Comparison of ENCODE assay signal across 1 cellular context in the genomic region with DNA sequence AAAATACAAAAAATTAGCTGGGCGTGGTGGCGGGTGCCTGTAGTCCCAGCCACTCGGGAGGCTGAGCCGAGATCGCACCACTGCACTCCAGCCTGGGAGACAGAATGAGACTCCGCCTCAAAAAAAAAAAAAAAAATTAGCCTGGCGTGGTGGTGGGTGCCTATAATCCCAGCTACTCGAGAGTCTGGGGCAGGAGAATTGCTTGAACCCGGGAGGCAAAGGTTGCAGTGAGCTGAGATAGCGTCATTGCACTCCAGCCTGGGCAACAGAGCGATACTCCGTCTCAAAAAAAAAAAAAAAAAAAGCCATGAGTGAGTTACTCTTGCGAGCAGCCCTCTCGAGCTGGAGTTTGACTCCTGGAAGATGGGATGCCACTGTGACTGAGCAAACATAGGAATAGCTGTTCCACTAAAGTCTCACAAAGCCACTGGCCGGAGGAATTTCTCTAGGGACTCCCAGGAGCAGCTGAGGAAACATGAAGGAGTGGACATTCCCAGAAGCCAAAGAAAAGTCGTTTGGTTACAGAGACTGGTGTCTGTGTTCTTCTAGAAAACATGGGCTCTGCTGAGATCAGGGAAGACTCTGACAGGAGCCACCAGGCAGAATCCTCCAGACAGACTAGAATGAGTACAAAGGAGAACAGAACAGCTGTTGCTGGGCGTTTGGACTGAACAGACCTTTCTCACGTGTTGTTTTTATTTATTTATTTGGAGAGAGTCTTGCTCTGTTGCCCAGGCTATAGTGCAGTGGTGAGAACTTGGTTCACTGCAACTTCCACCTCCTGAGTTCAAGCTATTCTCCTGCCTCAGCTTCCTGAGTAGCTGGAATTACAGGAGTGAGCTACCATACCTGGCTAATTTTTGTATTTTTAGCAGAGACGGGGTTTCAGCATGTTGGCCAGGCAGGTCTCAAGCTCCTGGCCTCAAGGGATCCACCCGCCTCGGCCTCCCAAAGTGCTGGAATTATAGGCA.
A peak's percentile ranks its signal among the peaks of the same experiment; 100 is the strongest.
TF ChIP-seq lines count a peak whose summit lies in the region.

No MANE protein-coding gene starts in this region.

TF ChIP-seq in HepG2, 621 proteins besides CTCF, POLR2A, EP300 and RAD21 (continues in another document):
- no peak for TF ChIP-seq SAFB2 (CRISPR knock-in tag; IDR thresholded peaks at IDR 0.05; ENCODE audit: borderline replicate concordance, low read depth)
- no peak for TF ChIP-seq ZNF101 (CRISPR knock-in tag; IDR thresholded peaks at IDR 0.05; ENCODE audit: borderline replicate concordance, low read depth)
- TF ChIP-seq, protein P1, sequence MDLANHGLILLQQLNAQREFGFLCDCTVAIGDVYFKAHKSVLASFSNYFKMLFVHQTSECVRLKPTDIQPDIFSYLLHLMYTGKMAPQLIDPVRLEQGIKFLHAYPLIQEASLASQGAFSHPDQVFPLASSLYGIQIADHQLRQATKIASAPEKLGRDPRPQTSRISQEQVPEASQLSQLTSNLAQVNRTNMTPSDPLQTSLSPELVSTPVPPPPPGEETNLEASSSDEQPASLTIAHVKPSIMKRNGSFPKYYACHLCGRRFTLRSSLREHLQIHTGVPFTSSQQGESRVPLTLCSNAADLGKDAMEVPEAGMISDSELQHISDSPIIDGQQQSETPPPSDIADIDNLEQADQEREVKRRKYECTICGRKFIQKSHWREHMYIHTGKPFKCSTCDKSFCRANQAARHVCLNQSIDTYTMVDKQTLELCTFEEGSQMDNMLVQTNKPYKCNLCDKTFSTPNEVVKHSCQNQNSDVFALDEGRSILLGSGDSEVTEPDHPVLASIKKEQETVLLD (CRISPR knock-in tag; IDR thresholded peaks at IDR 0.05; ENCODE audit: low read depth) = no peak
- TF ChIP-seq SIN3B (IDR thresholded peaks at IDR 0.05; ENCODE audit: low read length) = no peak
- 0 out of 2 replicates have a peak, but pooled peaks have one; percentile 29 for TF ChIP-seq RARG (CRISPR knock-in tag; IDR thresholded peaks at IDR 0.05; ENCODE audit: low read depth)
- TF ChIP-seq, protein P2, sequence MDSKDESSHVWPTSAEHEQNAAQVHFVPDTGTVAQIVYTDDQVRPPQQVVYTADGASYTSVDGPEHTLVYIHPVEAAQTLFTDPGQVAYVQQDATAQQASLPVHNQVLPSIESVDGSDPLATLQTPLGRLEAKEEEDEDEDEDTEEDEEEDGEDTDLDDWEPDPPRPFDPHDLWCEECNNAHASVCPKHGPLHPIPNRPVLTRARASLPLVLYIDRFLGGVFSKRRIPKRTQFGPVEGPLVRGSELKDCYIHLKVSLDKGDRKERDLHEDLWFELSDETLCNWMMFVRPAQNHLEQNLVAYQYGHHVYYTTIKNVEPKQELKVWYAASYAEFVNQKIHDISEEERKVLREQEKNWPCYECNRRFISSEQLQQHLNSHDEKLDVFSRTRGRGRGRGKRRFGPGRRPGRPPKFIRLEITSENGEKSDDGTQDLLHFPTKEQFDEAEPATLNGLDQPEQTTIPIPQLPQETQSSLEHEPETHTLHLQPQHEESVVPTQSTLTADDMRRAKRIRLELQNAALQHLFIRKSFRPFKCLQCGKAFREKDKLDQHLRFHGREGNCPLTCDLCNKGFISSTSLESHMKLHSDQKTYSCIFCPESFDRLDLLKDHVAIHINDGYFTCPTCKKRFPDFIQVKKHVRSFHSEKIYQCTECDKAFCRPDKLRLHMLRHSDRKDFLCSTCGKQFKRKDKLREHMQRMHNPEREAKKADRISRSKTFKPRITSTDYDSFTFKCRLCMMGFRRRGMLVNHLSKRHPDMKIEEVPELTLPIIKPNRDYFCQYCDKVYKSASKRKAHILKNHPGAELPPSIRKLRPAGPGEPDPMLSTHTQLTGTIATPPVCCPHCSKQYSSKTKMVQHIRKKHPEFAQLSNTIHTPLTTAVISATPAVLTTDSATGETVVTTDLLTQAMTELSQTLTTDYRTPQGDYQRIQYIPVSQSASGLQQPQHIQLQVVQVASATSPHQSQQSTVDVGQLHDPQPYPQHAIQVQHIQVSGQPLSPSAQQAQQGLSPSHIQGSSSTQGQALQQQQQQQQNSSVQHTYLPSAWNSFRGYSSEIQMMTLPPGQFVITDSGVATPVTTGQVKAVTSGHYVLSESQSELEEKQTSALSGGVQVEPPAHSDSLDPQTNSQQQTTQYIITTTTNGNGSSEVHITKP (CRISPR knock-in tag; IDR thresholded peaks at IDR 0.05; ENCODE audit: low read depth) = no peak
- TF ChIP-seq, protein P3, sequence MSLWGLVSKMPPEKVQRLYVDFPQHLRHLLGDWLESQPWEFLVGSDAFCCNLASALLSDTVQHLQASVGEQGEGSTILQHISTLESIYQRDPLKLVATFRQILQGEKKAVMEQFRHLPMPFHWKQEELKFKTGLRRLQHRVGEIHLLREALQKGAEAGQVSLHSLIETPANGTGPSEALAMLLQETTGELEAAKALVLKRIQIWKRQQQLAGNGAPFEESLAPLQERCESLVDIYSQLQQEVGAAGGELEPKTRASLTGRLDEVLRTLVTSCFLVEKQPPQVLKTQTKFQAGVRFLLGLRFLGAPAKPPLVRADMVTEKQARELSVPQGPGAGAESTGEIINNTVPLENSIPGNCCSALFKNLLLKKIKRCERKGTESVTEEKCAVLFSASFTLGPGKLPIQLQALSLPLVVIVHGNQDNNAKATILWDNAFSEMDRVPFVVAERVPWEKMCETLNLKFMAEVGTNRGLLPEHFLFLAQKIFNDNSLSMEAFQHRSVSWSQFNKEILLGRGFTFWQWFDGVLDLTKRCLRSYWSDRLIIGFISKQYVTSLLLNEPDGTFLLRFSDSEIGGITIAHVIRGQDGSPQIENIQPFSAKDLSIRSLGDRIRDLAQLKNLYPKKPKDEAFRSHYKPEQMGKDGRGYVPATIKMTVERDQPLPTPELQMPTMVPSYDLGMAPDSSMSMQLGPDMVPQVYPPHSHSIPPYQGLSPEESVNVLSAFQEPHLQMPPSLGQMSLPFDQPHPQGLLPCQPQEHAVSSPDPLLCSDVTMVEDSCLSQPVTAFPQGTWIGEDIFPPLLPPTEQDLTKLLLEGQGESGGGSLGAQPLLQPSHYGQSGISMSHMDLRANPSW (CRISPR knock-in tag; IDR thresholded peaks at IDR 0.05; ENCODE audit: borderline replicate concordance) = no peak; the same call in 1 of the 2 replicates
- TF ChIP-seq SKI (IDR thresholded peaks at IDR 0.05; ENCODE audit: partially characterized antibody) = no peak
- TF ChIP-seq, protein P4, sequence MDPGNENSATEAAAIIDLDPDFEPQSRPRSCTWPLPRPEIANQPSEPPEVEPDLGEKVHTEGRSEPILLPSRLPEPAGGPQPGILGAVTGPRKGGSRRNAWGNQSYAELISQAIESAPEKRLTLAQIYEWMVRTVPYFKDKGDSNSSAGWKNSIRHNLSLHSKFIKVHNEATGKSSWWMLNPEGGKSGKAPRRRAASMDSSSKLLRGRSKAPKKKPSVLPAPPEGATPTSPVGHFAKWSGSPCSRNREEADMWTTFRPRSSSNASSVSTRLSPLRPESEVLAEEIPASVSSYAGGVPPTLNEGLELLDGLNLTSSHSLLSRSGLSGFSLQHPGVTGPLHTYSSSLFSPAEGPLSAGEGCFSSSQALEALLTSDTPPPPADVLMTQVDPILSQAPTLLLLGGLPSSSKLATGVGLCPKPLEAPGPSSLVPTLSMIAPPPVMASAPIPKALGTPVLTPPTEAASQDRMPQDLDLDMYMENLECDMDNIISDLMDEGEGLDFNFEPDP (CRISPR knock-in tag; conservative IDR thresholded peaks at IDR 0.05) = no peak
- no peak for TF ChIP-seq ZC3H13 (CRISPR knock-in tag; IDR thresholded peaks at IDR 0.05)
- TF ChIP-seq PHF21A (CRISPR knock-in tag; IDR thresholded peaks at IDR 0.05) = no peak
- TF ChIP-seq STAG1 (CRISPR knock-in tag; IDR thresholded peaks at IDR 0.05) = no peak
- TF ChIP-seq XBP1 (CRISPR knock-in tag; IDR thresholded peaks at IDR 0.05) = no peak
- no peak for TF ChIP-seq ZMYM4 (CRISPR knock-in tag; IDR thresholded peaks at IDR 0.05)
- peak; percentile 11; the same call in 1 of the 2 replicates for TF ChIP-seq ZNF510 (CRISPR knock-in tag; IDR thresholded peaks at IDR 0.05; ENCODE audit: low read depth)
- peak; percentile 27; the same call in 1 of the 2 replicates for TF ChIP-seq RBFOX2 (IDR thresholded peaks at IDR 0.05; ENCODE audit: low read depth, low read length)
- TF ChIP-seq ZNF121 (CRISPR knock-in tag; IDR thresholded peaks at IDR 0.05) = peak; percentile 92
- TF ChIP-seq, protein P5, sequence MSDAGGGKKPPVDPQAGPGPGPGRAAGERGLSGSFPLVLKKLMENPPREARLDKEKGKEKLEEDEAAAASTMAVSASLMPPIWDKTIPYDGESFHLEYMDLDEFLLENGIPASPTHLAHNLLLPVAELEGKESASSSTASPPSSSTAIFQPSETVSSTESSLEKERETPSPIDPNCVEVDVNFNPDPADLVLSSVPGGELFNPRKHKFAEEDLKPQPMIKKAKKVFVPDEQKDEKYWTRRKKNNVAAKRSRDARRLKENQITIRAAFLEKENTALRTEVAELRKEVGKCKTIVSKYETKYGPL (CRISPR knock-in tag; IDR thresholded peaks at IDR 0.05) = no peak
- no peak for TF ChIP-seq ZNF10 (CRISPR knock-in tag; IDR thresholded peaks at IDR 0.05; ENCODE audit: borderline replicate concordance, low read depth)
- no peak for TF ChIP-seq TCF7 (IDR thresholded peaks at IDR 0.05; ENCODE audit: low read depth)
- peak; percentile 91 for TF ChIP-seq ZNF460 (CRISPR knock-in tag; IDR thresholded peaks at IDR 0.05; ENCODE audit: borderline replicate concordance)
- no peak for TF ChIP-seq ZNF549 (CRISPR knock-in tag; IDR thresholded peaks at IDR 0.05)
- no peak for TF ChIP-seq ZNF292 (CRISPR knock-in tag; IDR thresholded peaks at IDR 0.05; ENCODE audit: borderline replicate concordance, low read depth)
- no peak for TF ChIP-seq ZKSCAN1 (IDR thresholded peaks at IDR 0.05; ENCODE audit: low read length)
- TF ChIP-seq, protein P6, sequence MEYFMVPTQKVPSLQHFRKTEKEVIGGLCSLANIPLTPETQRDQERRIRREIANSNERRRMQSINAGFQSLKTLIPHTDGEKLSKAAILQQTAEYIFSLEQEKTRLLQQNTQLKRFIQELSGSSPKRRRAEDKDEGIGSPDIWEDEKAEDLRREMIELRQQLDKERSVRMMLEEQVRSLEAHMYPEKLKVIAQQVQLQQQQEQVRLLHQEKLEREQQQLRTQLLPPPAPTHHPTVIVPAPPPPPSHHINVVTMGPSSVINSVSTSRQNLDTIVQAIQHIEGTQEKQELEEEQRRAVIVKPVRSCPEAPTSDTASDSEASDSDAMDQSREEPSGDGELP (IDR thresholded peaks at IDR 0.05; ENCODE audit: borderline replicate concordance, low read depth) = no peak
- TF ChIP-seq, protein P7, sequence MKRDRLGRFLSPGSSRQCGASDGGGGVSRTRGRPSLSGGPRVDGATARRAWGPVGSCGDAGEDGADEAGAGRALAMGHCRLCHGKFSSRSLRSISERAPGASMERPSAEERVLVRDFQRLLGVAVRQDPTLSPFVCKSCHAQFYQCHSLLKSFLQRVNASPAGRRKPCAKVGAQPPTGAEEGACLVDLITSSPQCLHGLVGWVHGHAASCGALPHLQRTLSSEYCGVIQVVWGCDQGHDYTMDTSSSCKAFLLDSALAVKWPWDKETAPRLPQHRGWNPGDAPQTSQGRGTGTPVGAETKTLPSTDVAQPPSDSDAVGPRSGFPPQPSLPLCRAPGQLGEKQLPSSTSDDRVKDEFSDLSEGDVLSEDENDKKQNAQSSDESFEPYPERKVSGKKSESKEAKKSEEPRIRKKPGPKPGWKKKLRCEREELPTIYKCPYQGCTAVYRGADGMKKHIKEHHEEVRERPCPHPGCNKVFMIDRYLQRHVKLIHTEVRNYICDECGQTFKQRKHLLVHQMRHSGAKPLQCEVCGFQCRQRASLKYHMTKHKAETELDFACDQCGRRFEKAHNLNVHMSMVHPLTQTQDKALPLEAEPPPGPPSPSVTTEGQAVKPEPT (CRISPR knock-in tag; IDR thresholded peaks at IDR 0.05; ENCODE audit: low read depth) = no peak
- no peak for TF ChIP-seq ZFP90 (CRISPR knock-in tag; IDR thresholded peaks at IDR 0.05; ENCODE audit: borderline replicate concordance)
- TF ChIP-seq ZFP62 (CRISPR knock-in tag; IDR thresholded peaks at IDR 0.05) = no peak
- no peak for TF ChIP-seq DPF2 (CRISPR knock-in tag; IDR thresholded peaks at IDR 0.05; ENCODE audit: borderline replicate concordance, low read depth)
- no peak for TF ChIP-seq ZNF572 (CRISPR knock-in tag; IDR thresholded peaks at IDR 0.05)
- no peak for TF ChIP-seq MBNL3 (CRISPR knock-in tag; conservative IDR thresholded peaks at IDR 0.05)
- no peak for TF ChIP-seq HMG20A (CRISPR knock-in tag; IDR thresholded peaks at IDR 0.05; ENCODE audit: borderline replicate concordance)
- TF ChIP-seq, protein P8, sequence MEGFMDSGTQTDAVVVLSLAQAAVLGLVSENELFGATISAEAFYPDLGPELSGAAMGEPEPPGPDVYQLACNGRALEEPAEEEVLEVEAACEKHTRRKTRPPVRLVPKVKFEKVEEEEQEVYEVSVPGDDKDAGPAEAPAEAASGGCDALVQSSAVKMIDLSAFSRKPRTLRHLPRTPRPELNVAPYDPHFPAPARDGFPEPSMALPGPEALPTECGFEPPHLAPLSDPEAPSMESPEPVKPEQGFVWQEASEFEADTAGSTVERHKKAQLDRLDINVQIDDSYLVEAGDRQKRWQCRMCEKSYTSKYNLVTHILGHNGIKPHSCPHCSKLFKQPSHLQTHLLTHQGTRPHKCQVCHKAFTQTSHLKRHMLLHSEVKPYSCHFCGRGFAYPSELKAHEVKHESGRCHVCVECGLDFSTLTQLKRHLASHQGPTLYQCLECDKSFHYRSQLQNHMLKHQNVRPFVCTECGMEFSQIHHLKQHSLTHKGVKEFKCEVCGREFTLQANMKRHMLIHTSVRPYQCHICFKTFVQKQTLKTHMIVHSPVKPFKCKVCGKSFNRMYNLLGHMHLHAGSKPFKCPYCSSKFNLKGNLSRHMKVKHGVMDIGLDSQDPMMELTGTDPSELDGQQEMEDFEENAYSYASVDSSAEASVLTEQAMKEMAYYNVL (CRISPR knock-in tag; IDR thresholded peaks at IDR 0.05; ENCODE audit: borderline replicate concordance) = no peak
- TF ChIP-seq, protein P9, sequence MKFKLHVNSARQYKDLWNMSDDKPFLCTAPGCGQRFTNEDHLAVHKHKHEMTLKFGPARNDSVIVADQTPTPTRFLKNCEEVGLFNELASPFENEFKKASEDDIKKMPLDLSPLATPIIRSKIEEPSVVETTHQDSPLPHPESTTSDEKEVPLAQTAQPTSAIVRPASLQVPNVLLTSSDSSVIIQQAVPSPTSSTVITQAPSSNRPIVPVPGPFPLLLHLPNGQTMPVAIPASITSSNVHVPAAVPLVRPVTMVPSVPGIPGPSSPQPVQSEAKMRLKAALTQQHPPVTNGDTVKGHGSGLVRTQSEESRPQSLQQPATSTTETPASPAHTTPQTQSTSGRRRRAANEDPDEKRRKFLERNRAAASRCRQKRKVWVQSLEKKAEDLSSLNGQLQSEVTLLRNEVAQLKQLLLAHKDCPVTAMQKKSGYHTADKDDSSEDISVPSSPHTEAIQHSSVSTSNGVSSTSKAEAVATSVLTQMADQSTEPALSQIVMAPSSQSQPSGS (CRISPR knock-in tag; IDR thresholded peaks at IDR 0.05) = no peak; the same call in 1 of the 2 replicates
